8 cellular contexts compared by ENCODE assay signal in the genomic region with DNA sequence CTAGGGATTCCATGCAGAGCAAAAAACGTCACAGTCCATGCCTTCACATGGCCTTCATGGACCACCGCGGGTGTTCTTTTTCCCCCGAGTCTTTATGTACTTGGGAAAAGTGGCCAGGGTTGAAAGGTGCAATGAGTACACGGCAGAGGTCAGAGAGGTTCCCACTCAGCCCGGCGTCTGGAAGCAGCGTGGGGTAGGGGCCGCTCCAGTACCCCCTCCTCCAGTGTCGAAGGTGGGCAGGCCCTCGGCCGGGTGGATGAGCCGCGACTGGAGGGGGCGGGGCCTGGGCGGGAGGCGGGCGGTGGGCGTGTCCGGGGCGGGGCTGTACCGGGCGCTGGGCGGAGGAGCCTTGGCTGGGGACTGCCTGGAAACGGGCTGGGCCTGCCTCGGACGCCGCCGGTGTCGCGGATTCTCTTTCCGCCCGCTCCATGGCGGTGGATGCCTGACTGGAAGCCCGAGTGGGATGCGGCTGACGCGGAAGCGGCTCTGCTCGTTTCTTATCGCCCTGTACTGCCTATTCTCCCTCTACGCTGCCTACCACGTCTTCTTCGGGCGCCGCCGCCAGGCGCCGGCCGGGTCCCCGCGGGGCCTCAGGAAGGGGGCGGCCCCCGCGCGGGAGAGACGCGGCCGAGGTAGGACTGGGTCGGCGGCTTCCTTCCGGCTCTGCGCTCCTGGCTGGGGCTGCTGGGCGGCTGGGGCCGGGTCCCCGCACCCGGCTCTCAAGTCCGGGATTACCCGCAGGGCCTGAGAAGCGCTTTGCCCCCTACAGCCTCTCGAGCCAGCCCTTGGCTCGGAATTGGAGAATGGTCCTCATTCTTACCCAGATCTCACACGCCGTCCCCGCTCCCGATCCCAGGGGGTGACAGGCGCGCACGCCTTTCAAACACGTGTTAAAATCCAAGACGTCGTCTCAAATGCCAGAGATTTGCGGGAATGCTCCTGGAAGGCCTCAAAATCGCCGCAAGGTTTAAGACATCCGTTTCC.
A peak's percentile ranks its signal among the peaks of the same experiment; 100 is the strongest.
DNase-seq lines count a peak whose midpoint lies in the region; ATAC-seq lines count a peak whose summit lies in the region.

A gene with protein sequence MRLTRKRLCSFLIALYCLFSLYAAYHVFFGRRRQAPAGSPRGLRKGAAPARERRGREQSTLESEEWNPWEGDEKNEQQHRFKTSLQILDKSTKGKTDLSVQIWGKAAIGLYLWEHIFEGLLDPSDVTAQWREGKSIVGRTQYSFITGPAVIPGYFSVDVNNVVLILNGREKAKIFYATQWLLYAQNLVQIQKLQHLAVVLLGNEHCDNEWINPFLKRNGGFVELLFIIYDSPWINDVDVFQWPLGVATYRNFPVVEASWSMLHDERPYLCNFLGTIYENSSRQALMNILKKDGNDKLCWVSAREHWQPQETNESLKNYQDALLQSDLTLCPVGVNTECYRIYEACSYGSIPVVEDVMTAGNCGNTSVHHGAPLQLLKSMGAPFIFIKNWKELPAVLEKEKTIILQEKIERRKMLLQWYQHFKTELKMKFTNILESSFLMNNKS (plus strand): TSS at position 412 of the 984 bp plus-strand sequence. CDS start 52 bp downstream, at position 464.

- peaks cover 7% of the 10 kb centered on the region for H3K4me1 ChIP-seq in effector memory CD4-positive, alpha-beta T cell (ENCODE audit: control insufficient read depth, insufficient read depth, low read length, poor library complexity, severe bottlenecking)

- ATAC-seq in GM19467 (IDR thresholded peaks at IDR 0.05; ENCODE audit: unreplicated experiment), result peak; percentile 97
- peak; percentile 90 for ATAC-seq in memory B cell (ENCODE audit: low read depth)

- H3K27me3 ChIP-seq in effector memory CD4-positive, alpha-beta T cell (replicated peaks; ENCODE audit: control insufficient read depth, insufficient read depth, low read length, poor library complexity, severe bottlenecking), result no peaks in the 10 kb centered on the region

- peak within 1 kb of the TSS; percentile 86 for H3K27ac ChIP-seq in effector memory CD4-positive, alpha-beta T cell (ENCODE audit: insufficient read depth, low read length, poor library complexity, severe bottlenecking)

- H3K27ac Mint-ChIP-seq in memory B cell, result peak within 1 kb of the TSS; percentile 94

- H3K9me3 ChIP-seq in effector memory CD4-positive, alpha-beta T cell (ENCODE audit: control insufficient read depth, low read length), result no peaks in the 10 kb centered on the region

- peak; percentile 94 for DNase-seq in COLO668 (lab: John Stamatoyannopoulos, UW; ENCODE audit: unreplicated experiment)
- peak; percentile 88 for DNase-seq in HPDE6-E6E7 (ENCODE audit: extremely low spot score)
- DNase-seq in NOMO-1 (lab: John Stamatoyannopoulos, UW; ENCODE audit: unreplicated experiment in 2 of 2), result peak; percentile 75 to 84
- peak; percentile 63 to 68 for DNase-seq in activated CD8-positive, alpha-beta memory T cell treated with anti-CD3 and anti-CD28 coated beads for 4 hours (ENCODE audit: low read depth in 2 of 2)
- peak; percentile 68 to 76 (median 74) for DNase-seq in effector memory CD4-positive, alpha-beta T cell
- DNase-seq in memory B cell (ENCODE audit: low spot score in 2 of 2), result peak; percentile 79 to 85
- DNase-seq in stimulated activated CD8-positive, alpha-beta memory T cell treated with anti-CD3 and anti-CD28 coated beads, Interleukin-12 subunit alpha, Interleukin-12 subunit beta, amount 100 ng/mL, for 4 hours (ENCODE audit: low read depth), result peak; percentile 75

- H3K36me3 ChIP-seq in effector memory CD4-positive, alpha-beta T cell (ENCODE audit: control insufficient read depth, insufficient read depth, low read length), result no peaks in the 10 kb centered on the region

- H3K36me3 Mint-ChIP-seq in memory B cell, result peaks cover 14% of the 10 kb centered on the region

- peak within 1 kb of the TSS; percentile 87 for H3K4me3 ChIP-seq in effector memory CD4-positive, alpha-beta T cell (ENCODE audit: insufficient read depth, low read depth, low read length, poor library complexity, severe bottlenecking)

- peak within 1 kb of the TSS; percentile 98 for H3K4me3 Mint-ChIP-seq in memory B cell

- no peaks in the 10 kb centered on the region for H3K9me3 Mint-ChIP-seq in memory B cell

- no peaks in the 10 kb centered on the region for H3K27me3 Mint-ChIP-seq in memory B cell

- H3K4me1 Mint-ChIP-seq in memory B cell, result peaks cover 10% of the 10 kb centered on the region

Comparison
In these comparisons a context has a peak if more than half of its experiments do, and no peak if none do; other contexts are left out.
1. Peak in every context shown above with its lines: DNase-seq, ATAC-seq, H3K4me3 ChIP-seq and H3K27ac ChIP-seq.